24 cellular contexts compared by ENCODE assay signal in the genomic region with DNA sequence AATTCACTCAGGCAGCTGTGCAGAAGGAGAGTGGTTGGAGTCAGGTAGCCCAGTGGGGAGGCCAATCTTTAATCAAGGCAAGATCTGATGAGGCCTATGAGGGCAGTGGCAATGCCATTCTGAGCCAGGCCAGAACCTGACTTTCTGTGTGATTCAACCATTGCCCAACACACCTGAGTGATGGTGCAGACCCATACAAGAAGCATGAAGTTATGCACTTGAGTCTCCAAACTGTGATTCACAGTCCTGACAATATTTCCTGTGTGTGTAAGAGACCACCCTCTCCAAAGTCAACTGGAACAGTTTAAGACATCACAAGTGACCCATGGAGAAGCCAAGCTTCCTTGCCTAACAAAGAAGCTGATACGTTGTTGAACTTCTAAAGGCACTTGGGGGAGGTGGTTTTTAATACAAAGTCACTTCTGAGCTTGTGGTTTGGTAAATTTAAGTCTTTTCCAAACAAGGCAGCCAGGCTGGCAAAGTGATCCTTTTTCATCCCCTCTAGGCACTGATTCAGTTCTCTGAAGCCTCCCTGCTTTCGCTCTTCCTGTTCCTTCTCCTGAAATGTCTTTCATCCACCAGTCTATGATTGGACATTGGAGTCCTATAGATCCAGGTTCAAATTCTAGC. TPM values are rescaled to one million over a fixed set of nuclear protein-coding genes. Genes with fewer than 3 reads are reported as not detected.
DNase-seq lines count a peak whose midpoint lies in the region; ATAC-seq, FAIRE-seq and TF ChIP-seq lines count a peak whose summit lies in the region.
"Had no signal": no experiment of that assay in that cellular context is flagged by ENCODE, and none has a peak within 500 bp of the region (broad histone marks: within the 10 kb centered on the region; RNA-seq: fewer than 3 reads in every experiment).

No MANE protein-coding gene starts in this region.

- H3K4me2 ChIP-seq in H1 (ENCODE audit: insufficient read depth in 1 of 2, low read depth in 2 of 2, low read length in 2 of 2) (peak overlapping the region in 1 of 2 experiments; percentile 47; a peak in 1 of 4 replicates), keratinocyte (ENCODE audit: control insufficient read depth, extremely low read depth, insufficient read depth, low read depth, low read length) (peak overlapping the region; percentile 74)

- DNase-seq in RPMI7951 (ENCODE audit: low read depth), result peak; percentile 52
- peak in 1 of 2 experiments; percentile 39 for DNase-seq in H1 (ENCODE audit: low read depth in 1 of 2, low spot score in 2 of 2)
- DNase-seq in keratinocyte (ENCODE audit: low read depth, low spot score), result no peak
- no peak for DNase-seq in psoas muscle
- DNase-seq in right cardiac atrium, result no peak
- DNase-seq: ACHN, DND-41, H7, HFFc6, Kasumi-1, NCI-H1092 treated with DMSO at 0.1 percent for 48 hours, NCI-H146, NCI-H2081, NCI-H2171 treated with DMSO at 0.1 percent for 48 hours, NCI-H446 treated with DMSO at 0.1 percent for 48 hours, NCI-H69, SIG-M5 had no signal

- H4K8ac ChIP-seq in H1 (ENCODE audit: extremely low read depth, insufficient read depth, low read length), result no peak overlapping the region

- TF ChIP-seq POLR2A in H1 (IDR thresholded peaks at IDR 0.05; ENCODE audit: control extremely low read depth in 1 of 2, low read depth in 2 of 2, low read length in 2 of 2), result no peak

- H3K9me1 ChIP-seq in keratinocyte (ENCODE audit: control insufficient read depth, extremely low read depth, insufficient read depth, low read length), result no peaks in the 10 kb centered on the region

- H4K91ac ChIP-seq in H1 (replicated peaks; ENCODE audit: insufficient read length, low read length), result peak overlapping the region; percentile 14

- H3K4me3 ChIP-seq in H1 (ENCODE audit: extremely low read depth in 1 of 4, insufficient read depth in 2 of 4, low read depth in 3 of 4, low read length in 4 of 4) (no peak overlapping the region), keratinocyte (ENCODE audit: control insufficient read depth in 2 of 3, extremely low read depth in 1 of 3, insufficient read depth in 2 of 3, low read depth in 1 of 3, low read length in 3 of 3) (no peak overlapping the region), psoas muscle (no peak overlapping the region), right cardiac atrium (ENCODE audit: low read length) (no peak overlapping the region)

- H2AK5ac ChIP-seq in H1 (ENCODE audit: low read depth, low read length), result peak overlapping the region; percentile 7; the same call in 1 of the 2 replicates

- no peak overlapping the region for H3K9ac ChIP-seq in H1 (replicated peaks in 1 of 4; ENCODE audit: extremely low read depth in 1 of 4, low read depth in 3 of 4, low read length in 3 of 4)
- peak overlapping the region; percentile 53 for H3K9ac ChIP-seq in keratinocyte (ENCODE audit: control insufficient read depth, extremely low read depth, insufficient read depth, low read length)

- H3K27me3 ChIP-seq in H1 (replicated peaks in 1 of 4; ENCODE audit: control insufficient read depth in 3 of 4, extremely low read depth in 1 of 4, insufficient read depth in 3 of 4, low read length in 3 of 4) (no peaks in the 10 kb centered on the region), keratinocyte (ENCODE audit: control insufficient read depth, extremely low read depth, insufficient read depth, low read length) (no peaks in the 10 kb centered on the region), psoas muscle (ENCODE audit: insufficient read depth in 3 of 3, low read length in 2 of 3) (no peaks in the 10 kb centered on the region), right cardiac atrium (ENCODE audit: control insufficient read depth, insufficient read depth) (no peaks in the 10 kb centered on the region)

- H4K20me1 ChIP-seq in H1 (replicated peaks in 1 of 2; ENCODE audit: control insufficient read depth in 1 of 2, insufficient read depth in 2 of 2, low read length in 2 of 2) (peaks cover 0 to under 1% of the 10 kb centered on the region in 2 experiments), keratinocyte (ENCODE audit: control insufficient read depth, extremely low read depth, insufficient read depth, low read length) (no peaks in the 10 kb centered on the region)

- POLR2A ChIA-PET in H1 (lab: Charles Lee; ENCODE audit: partially characterized antibody), result interaction anchor here (0.5 to 1.9 kb wide), 4 partner anchors 10 to 33 kb away, joined by 3 to 6 read pairs (median 3); no protein-coding TSS in a partner anchor

- H2AFZ ChIP-seq in H1 (ENCODE audit: low read length), result no peak overlapping the region
- no peak overlapping the region for H2AFZ ChIP-seq in keratinocyte (ENCODE audit: control insufficient read depth, low read length)

- H2BK15ac ChIP-seq in H1 (ENCODE audit: low read length), result no peak overlapping the region

- FAIRE-seq in H1 (lab: Jason Lieb, UNC), result no peak
- FAIRE-seq in keratinocyte (lab: Jason Lieb, UNC), result peak; percentile 99
- FAIRE-seq: RCC 7860 had no signal

- H3K18ac ChIP-seq in H1 (ENCODE audit: extremely low read depth, low read length), result no peak overlapping the region; the same call in 1 of the 2 replicates

- H3K36me3 ChIP-seq in H1 (ENCODE audit: control insufficient read depth in 2 of 4, insufficient read depth in 4 of 4, low read length in 3 of 4), result peaks cover 0 to 4% (median 2%) of the 10 kb centered on the region in 4 experiments; a peak in 4 of 8 replicates
- no peaks in the 10 kb centered on the region for H3K36me3 ChIP-seq in keratinocyte (ENCODE audit: control insufficient read depth in 2 of 2, extremely low read depth in 1 of 2, insufficient read depth in 2 of 2, low read length in 2 of 2)
- no peaks in the 10 kb centered on the region for H3K36me3 ChIP-seq in psoas muscle (ENCODE audit: insufficient read depth in 1 of 2, low read depth in 1 of 2)

- H3K79me2 ChIP-seq in H1 (ENCODE audit: control insufficient read depth in 1 of 2, insufficient read depth in 2 of 2, low read length in 2 of 2), result peaks cover 0 to 57% of the 10 kb centered on the region in 2 experiments; a peak in 2 of 4 replicates
- no peaks in the 10 kb centered on the region for H3K79me2 ChIP-seq in keratinocyte (ENCODE audit: control insufficient read depth, insufficient read depth, low read length)

- intact Hi-C loops in psoas muscle (cut with DNase I), result no loop called here
- intact Hi-C loops in right cardiac atrium (cut with DNase I), result no loop called here

- 83% methylated on average over 2 of the region's 2 CpGs; no CpG with 5 or more reads in 1 of the 2 experiments for WGBS in H1 (ENCODE audit: extremely low coverage in 1 of 2, insufficient coverage in 1 of 2, insufficient read length in 1 of 2, insufficient replicate concordance in 2 of 2, low coverage in 1 of 2, low lambda C conversion rate in 2 of 2, missing lambda C conversion rate in 1 of 2), 2 experiments
- WGBS in psoas muscle, 3 donors, result 88 to 92% (median 91%) methylated on average over 2 of the region's 2 CpGs
- 88% methylated on average over 2 of the region's 2 CpGs for WGBS in right cardiac atrium

- no peak overlapping the region for H3K14ac ChIP-seq in H1 (ENCODE audit: insufficient read length)

- no peak for TF ChIP-seq EP300 in H1 (IDR thresholded peaks at IDR 0.05; ENCODE audit: borderline replicate concordance in 1 of 2, low read depth in 2 of 2, low read length in 2 of 2)

- dilution Hi-C loops in keratinocyte (cut with MboI; ENCODE audit: extremely low pct_ligation_motif_present, low sequenced_read_pairs), result no loop called here

- TF ChIP-seq CTCF in H1 (IDR thresholded peaks at IDR 0.05; ENCODE audit: control extremely low read depth in 1 of 3, insufficient read depth in 1 of 3, low read depth in 1 of 3, low read length in 3 of 3) (no peak), keratinocyte (optimal IDR thresholded peaks at IDR 0.05 in 1 of 3, IDR thresholded peaks at IDR 0.05 in 1 of 3, conservative IDR thresholded peaks at IDR 0.05 in 1 of 3; ENCODE audit: extremely low read depth in 1 of 3, insufficient read depth in 2 of 3, low read length in 3 of 3) (no peak), psoas muscle (IDR thresholded peaks at IDR 0.05) (no peak)

- H3K56ac ChIP-seq in H1 (replicated peaks; ENCODE audit: insufficient read length, low read depth, low read length), result no peak overlapping the region

- no peaks in the 10 kb centered on the region for H3K23me2 ChIP-seq in H1 (ENCODE audit: low read depth, low read length)

- H2BK12ac ChIP-seq in H1 (ENCODE audit: low read depth, low read length), result peak overlapping the region; percentile 60

- no peaks in the 10 kb centered on the region for H3K9me3 ChIP-seq in H1 (ENCODE audit: insufficient read depth in 2 of 2, low read depth in 1 of 2, low read length in 1 of 2)
- H3K9me3 ChIP-seq in keratinocyte (ENCODE audit: control insufficient read depth, low read depth, low read length), result no peaks in the 10 kb centered on the region
- no peaks in the 10 kb centered on the region for H3K9me3 ChIP-seq in psoas muscle
- H3K9me3 ChIP-seq in right cardiac atrium (ENCODE audit: control insufficient read depth, low read length), result no peaks in the 10 kb centered on the region

- no peak for TF ChIP-seq RAD21 in H1 (IDR thresholded peaks at IDR 0.05 in 1 of 2, conservative IDR thresholded peaks at IDR 0.05 in 1 of 2; ENCODE audit: low read depth in 2 of 2, low read length in 2 of 2)

- no peak overlapping the region; the same call in 1 of the 2 replicates for H2BK20ac ChIP-seq in H1 (ENCODE audit: low read length)

- no peak overlapping the region for H3K4ac ChIP-seq in H1 (replicated peaks; ENCODE audit: insufficient read length, low read depth, low read length)

- no peak overlapping the region for H4K5ac ChIP-seq in H1 (ENCODE audit: insufficient read length, low read depth, low read length)

- no peak overlapping the region for H2BK120ac ChIP-seq in H1 (replicated peaks; ENCODE audit: low read depth, low read length)

- CTCF ChIA-PET in H1 (lab: Charles Lee; ENCODE audit: partially characterized antibody), result interaction anchor here (0.9 to 2.7 kb wide), 2 partner anchors 11 to 16 kb away, joined by 3 to 13 read pairs; no protein-coding TSS in a partner anchor

- H3K27ac ChIP-seq in H1 (ENCODE audit: low read depth, low read length), result peak overlapping the region; percentile 34; the same call in 1 of the 2 replicates
- H3K27ac ChIP-seq in keratinocyte (ENCODE audit: control insufficient read depth, insufficient read depth, low read length), result peak overlapping the region; percentile 88
- H3K27ac ChIP-seq in psoas muscle, result no peak overlapping the region
- H3K27ac ChIP-seq in right cardiac atrium (ENCODE audit: low read length), result no peak overlapping the region
- H3K27ac ChIP-seq: C4-2B, HL-60 had no signal

- H3K79me1 ChIP-seq in H1 (ENCODE audit: low read depth, low read length), result peaks cover 3% of the 10 kb centered on the region; the same call in 1 of the 2 replicates

- peak overlapping the region; percentile 76 for H2BK5ac ChIP-seq in H1 (ENCODE audit: low read depth, low read length)

- ATAC-seq in HG03097 (IDR thresholded peaks at IDR 0.05; ENCODE audit: low FRiP score, unreplicated experiment), result no peak
- ATAC-seq in HG02588 (IDR thresholded peaks at IDR 0.05; ENCODE audit: unreplicated experiment), result no peak
- no peak for ATAC-seq in psoas muscle
- no peak for ATAC-seq in right cardiac atrium
- ATAC-seq: SK-N-SH treated with all-trans-retinoic acid at 6 μM for 48 hours had no signal

- H3K4me1 ChIP-seq in H1 (replicated peaks in 1 of 4; ENCODE audit: control insufficient read depth in 3 of 4, insufficient read depth in 4 of 4, low read length in 3 of 4) (peaks cover 0 to 20% (median 12%) of the 10 kb centered on the region in 4 experiments; a peak in 6 of 7 replicates), keratinocyte (ENCODE audit: control insufficient read depth, extremely low read depth, insufficient read depth, low read length) (peaks cover 80% of the 10 kb centered on the region), psoas muscle (no peaks in the 10 kb centered on the region), right cardiac atrium (ENCODE audit: control insufficient read depth, insufficient read depth, low read length) (peaks cover under 1% of the 10 kb centered on the region)

- no peak overlapping the region for H3K23ac ChIP-seq in H1 (ENCODE audit: insufficient read length)

RNA-seq across cellular contexts. Expression of a gene that starts 49.0 kb away (rescaled TPM):
- total RNA-seq in RPMI7951 (2014; rRNA removed; shearing (Covaris generic)), result not detected in 2 replicates
- total RNA-seq in H1 (2021; fragmentation: NEBNext Ultra II Directional; extraction: Animal tissue kit (Norgen Biotek cat#: 25700)), result 108 and 113 TPM in 2 replicates
- polyA plus RNA-seq in H1 (2011; rRNA removed) (34.7 and 49.4 TPM in 2 replicates), keratinocyte (18.4 to 41.1 TPM (median 32.1 TPM) in 3 replicates), psoas muscle (under 1 TPM in 2 of 3 donors, not detected in 1; 0.05 to 0.52 TPM), right cardiac atrium (36.8 TPM)
- 64.8 TPM for polyA plus RNA-seq in H1 (2011; cell fraction: cytosol; rRNA removed)
- 21.7 TPM for polyA plus RNA-seq in H1 (2011; cell fraction: nucleus; rRNA removed)
- polyA plus RNA-seq in H1 (2012, experiment 1 of 2), result 58.5 to 87.6 TPM (median 65.6 TPM) in 4 replicates
- polyA plus RNA-seq in H1 (2012, experiment 2 of 2), result 7.3 TPM
- 107 TPM for polyA plus RNA-seq in H1 (2013, experiment 1 of 2)
- 113 TPM for polyA plus RNA-seq in H1 (2013, experiment 2 of 2)
- polyA minus RNA-seq in H1 (2011; rRNA and poly(A)+ RNA removed), result 72.6 and 73.2 TPM in 2 replicates
- polyA minus RNA-seq in H1 (2011; cell fraction: cytosol; rRNA and poly(A)+ RNA removed), result 37.1 TPM
- polyA minus RNA-seq in H1 (2011; cell fraction: nucleus; rRNA and poly(A)+ RNA removed), result 42.7 TPM
- polyA plus RNA-seq in keratinocyte (2011; ENCODE audit: low read depth), result 27.0 TPM
- 27.3 and 29.6 TPM in 2 replicates for polyA plus RNA-seq in keratinocyte (2011; cell fraction: cytosol; rRNA removed)
- polyA plus RNA-seq in keratinocyte (2011; cell fraction: nucleus; rRNA removed), result 16.4 and 21.3 TPM in 2 replicates
- polyA plus RNA-seq in keratinocyte (2012; ENCODE audit: low replicate concordance), result 11.3 and 13.0 TPM in 2 replicates
- polyA minus RNA-seq in keratinocyte, result 16.4 to 29.2 TPM (median 19.6 TPM) in 3 replicates
- polyA minus RNA-seq in keratinocyte (2011; cell fraction: cytosol; rRNA and poly(A)+ RNA removed), result 7.3 TPM
- polyA minus RNA-seq in keratinocyte (2011; cell fraction: nucleus; rRNA and poly(A)+ RNA removed), result 5.1 and 12.9 TPM in 2 replicates
- total RNA-seq in psoas muscle (under 1 TPM in 2 of 4 donors, not detected in 2; 0.12 to 0.27 TPM), right cardiac atrium (10 to 100 TPM; 26.5 to 39.3 (median 36.0) TPM)
- total RNA-seq: G401, HFFc6 had no signal

Comparison
In these comparisons a context has a peak if more than half of its experiments do, and no peak if none do; other contexts are left out.
1. H3K27ac ChIP-seq: peak in H1 (single experiment) and keratinocyte (single experiment); none in psoas muscle (single experiment) and right cardiac atrium (single experiment).
2. RNA of a gene that starts 49.0 kb away (total RNA-seq): 108 to 113 TPM in H1 and 26.5 to 39.3 TPM in right cardiac atrium; 0.12 to 0.27 TPM in psoas muscle and not detected in RPMI7951; every median in the first group is over 10 times any median in the second.